8 cellular contexts compared by ENCODE assay signal in the genomic region with DNA sequence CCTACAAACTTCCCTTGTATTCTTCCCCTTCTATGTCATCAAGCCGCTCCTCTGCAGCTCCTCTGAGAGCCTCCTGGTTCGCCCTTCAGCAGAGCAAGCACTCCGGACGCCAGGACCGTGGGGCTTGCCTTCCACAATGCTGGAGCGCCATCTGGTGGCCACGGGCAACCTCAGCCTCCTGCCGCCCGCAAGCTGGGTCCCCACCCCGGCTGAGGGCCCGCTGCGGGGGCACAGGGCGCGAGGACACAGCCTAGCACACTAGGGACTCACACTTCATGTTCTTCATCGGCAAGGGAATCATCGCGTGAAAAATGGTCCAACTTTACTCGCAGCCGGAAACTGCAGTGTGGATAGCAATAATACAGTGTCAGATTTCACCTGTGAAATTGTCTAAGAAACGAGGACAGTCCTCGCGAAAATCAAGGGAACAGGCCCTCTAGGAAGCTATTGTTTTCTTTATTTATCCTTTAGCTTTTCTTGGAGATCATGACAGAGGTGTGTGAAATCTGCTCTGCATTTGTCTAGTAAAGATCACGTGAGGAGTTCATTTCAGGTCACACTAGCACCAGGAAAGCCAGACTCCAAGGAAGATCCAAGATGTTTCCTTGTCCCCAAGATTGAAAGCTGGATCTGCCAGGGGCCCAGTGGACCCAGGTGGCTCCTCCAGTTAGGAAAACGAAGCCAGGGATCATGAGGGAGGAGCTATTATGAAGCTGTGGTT. TPM values are rescaled to one million over a fixed set of nuclear protein-coding genes. Genes with fewer than 3 reads are reported as not detected.
DNase-seq lines count a peak whose midpoint lies in the region; ATAC-seq and TF ChIP-seq lines count a peak whose summit lies in the region.

No MANE protein-coding gene starts in this region.

- intact Hi-C loops in lower lobe of right lung (cut with DNase I), result loop anchor here (5.0 kb wide), 1 partner anchor 60 kb away; no protein-coding TSS in a partner anchor

- ATAC-seq in GM18868 (IDR thresholded peaks at IDR 0.05; ENCODE audit: unreplicated experiment) (peak; percentile 92), HG03354 (IDR thresholded peaks at IDR 0.05; ENCODE audit: poor library complexity, severe bottlenecking, unreplicated experiment) (peak; percentile 88), lower lobe of right lung (peak; percentile 90 to 92)

- TF ChIP-seq CTCF in lower lobe of right lung (IDR thresholded peaks at IDR 0.05), result peak; percentile 99

- DNase-seq in AG08395 (ENCODE audit: low spot score) (peak; percentile 97), NCI-H524 (lab: John Stamatoyannopoulos, UW) (peak; percentile 31 to 83), dermis blood vessel endothelial cell (peak; percentile 96), lower lobe of right lung (peak; percentile 93)
- peak; percentile 89 for DNase-seq in activated CD4-positive, alpha-beta T cell treated with anti-CD3 and anti-CD28 coated beads, Interleukin-2, amount 50 U/mL, for 1 hour
- DNase-seq in stimulated activated CD4-positive, alpha-beta T cell treated with anti-CD3 and anti-CD28 coated beads, TNF-alpha, amount 100 ng/mL, for 1 hour (ENCODE audit: low read depth in 3 of 3, low spot score in 1 of 3), result peak; percentile 59 to 92 (median 72)

- no peaks in the 10 kb centered on the region for H3K27me3 ChIP-seq in lower lobe of right lung (ENCODE audit: low read depth)

- no peaks in the 10 kb centered on the region for H3K9me3 ChIP-seq in lower lobe of right lung

- H3K4me1 ChIP-seq in lower lobe of right lung, result peaks cover 19% of the 10 kb centered on the region

- H3K27ac ChIP-seq in lower lobe of right lung, result no peak overlapping the region

- H3K36me3 ChIP-seq in lower lobe of right lung, result no peaks in the 10 kb centered on the region

- H3K4me3 ChIP-seq in lower lobe of right lung, result no peak overlapping the region

RNA-seq across cellular contexts. Expression of gene PRLH, which starts 5.8 kb away (rescaled TPM):
- total RNA-seq in dermis blood vessel endothelial cell (not detected in 2 replicates), lower lobe of right lung (not detected)

RNA-seq across cellular contexts. Expression of gene RAB17, which starts 18.4 kb away (rescaled TPM):
- total RNA-seq in dermis blood vessel endothelial cell, result 4.9 and 14.1 TPM in 2 replicates
- total RNA-seq in lower lobe of right lung, result 60.1 TPM

RNA-seq across cellular contexts. Expression of gene LRRFIP1, which starts 55.2 kb away (rescaled TPM):
- total RNA-seq in dermis blood vessel endothelial cell (198 and 305 TPM in 2 replicates), lower lobe of right lung (180 TPM)
